ENCODE assay signal across 2 cellular contexts in genomic region chr6:33840064-33840926, GRCh38.
TF ChIP-seq lines count a peak whose summit lies in the region.

No MANE protein-coding gene starts in this region.

TF ChIP-seq in K562, 482 proteins besides CTCF, POLR2A, EP300 and RAD21 (continued from another document and continues in another):
- TF ChIP-seq, protein P1, sequence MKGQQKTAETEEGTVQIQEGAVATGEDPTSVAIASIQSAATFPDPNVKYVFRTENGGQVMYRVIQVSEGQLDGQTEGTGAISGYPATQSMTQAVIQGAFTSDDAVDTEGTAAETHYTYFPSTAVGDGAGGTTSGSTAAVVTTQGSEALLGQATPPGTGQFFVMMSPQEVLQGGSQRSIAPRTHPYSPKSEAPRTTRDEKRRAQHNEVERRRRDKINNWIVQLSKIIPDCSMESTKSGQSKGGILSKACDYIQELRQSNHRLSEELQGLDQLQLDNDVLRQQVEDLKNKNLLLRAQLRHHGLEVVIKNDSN (CRISPR knock-in tag; IDR thresholded peaks at IDR 0.05): peak; percentile 100
- TF ChIP-seq BHLHE40 (IDR thresholded peaks at IDR 0.05; ENCODE audit: low read length): peak; percentile 98
- peak; percentile 75 for TF ChIP-seq MGA (IDR thresholded peaks at IDR 0.05)
- peak; percentile 76 for TF ChIP-seq NCOR1 (IDR thresholded peaks at IDR 0.05)
- TF ChIP-seq SIN3B (IDR thresholded peaks at IDR 0.05; ENCODE audit: low read depth): no peak
- TF ChIP-seq PHF20 (IDR thresholded peaks at IDR 0.05; ENCODE audit: partially characterized antibody): peak; percentile 48
- TF ChIP-seq ESRRB (CRISPR knock-in tag; IDR thresholded peaks at IDR 0.05; ENCODE audit: borderline replicate concordance): no peak
- TF ChIP-seq, protein P2, sequence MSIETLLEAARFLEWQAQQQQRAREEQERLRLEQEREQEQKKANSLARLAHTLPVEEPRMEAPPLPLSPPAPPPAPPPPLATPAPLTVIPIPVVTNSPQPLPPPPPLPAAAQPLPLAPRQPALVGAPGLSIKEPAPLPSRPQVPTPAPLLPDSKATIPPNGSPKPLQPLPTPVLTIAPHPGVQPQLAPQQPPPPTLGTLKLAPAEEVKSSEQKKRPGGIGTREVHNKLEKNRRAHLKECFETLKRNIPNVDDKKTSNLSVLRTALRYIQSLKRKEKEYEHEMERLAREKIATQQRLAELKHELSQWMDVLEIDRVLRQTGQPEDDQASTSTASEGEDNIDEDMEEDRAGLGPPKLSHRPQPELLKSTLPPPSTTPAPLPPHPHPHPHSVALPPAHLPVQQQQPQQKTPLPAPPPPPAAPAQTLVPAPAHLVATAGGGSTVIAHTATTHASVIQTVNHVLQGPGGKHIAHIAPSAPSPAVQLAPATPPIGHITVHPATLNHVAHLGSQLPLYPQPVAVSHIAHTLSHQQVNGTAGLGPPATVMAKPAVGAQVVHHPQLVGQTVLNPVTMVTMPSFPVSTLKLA (conservative IDR thresholded peaks at IDR 0.05): peak; percentile 83 to 85

TF ChIP-seq in HepG2, 621 proteins besides CTCF, POLR2A, EP300 and RAD21 (continued from another document and continues in another):
- TF ChIP-seq, protein P3, sequence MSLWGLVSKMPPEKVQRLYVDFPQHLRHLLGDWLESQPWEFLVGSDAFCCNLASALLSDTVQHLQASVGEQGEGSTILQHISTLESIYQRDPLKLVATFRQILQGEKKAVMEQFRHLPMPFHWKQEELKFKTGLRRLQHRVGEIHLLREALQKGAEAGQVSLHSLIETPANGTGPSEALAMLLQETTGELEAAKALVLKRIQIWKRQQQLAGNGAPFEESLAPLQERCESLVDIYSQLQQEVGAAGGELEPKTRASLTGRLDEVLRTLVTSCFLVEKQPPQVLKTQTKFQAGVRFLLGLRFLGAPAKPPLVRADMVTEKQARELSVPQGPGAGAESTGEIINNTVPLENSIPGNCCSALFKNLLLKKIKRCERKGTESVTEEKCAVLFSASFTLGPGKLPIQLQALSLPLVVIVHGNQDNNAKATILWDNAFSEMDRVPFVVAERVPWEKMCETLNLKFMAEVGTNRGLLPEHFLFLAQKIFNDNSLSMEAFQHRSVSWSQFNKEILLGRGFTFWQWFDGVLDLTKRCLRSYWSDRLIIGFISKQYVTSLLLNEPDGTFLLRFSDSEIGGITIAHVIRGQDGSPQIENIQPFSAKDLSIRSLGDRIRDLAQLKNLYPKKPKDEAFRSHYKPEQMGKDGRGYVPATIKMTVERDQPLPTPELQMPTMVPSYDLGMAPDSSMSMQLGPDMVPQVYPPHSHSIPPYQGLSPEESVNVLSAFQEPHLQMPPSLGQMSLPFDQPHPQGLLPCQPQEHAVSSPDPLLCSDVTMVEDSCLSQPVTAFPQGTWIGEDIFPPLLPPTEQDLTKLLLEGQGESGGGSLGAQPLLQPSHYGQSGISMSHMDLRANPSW (CRISPR knock-in tag; IDR thresholded peaks at IDR 0.05; ENCODE audit: borderline replicate concordance): no peak
- TF ChIP-seq ZNF549 (CRISPR knock-in tag; IDR thresholded peaks at IDR 0.05) (no peak), PRDM15 (CRISPR knock-in tag; IDR thresholded peaks at IDR 0.05) (no peak), ZSCAN21 (CRISPR knock-in tag; IDR thresholded peaks at IDR 0.05; ENCODE audit: borderline replicate concordance) (no peak), CHD2 (IDR thresholded peaks at IDR 0.05; ENCODE audit: low read depth, low read length) (no peak), FOXK1 (CRISPR knock-in tag; IDR thresholded peaks at IDR 0.05; ENCODE audit: borderline replicate concordance, low read depth) (peak; percentile 89; the same call in 1 of the 2 replicates), GTF2F1 (IDR thresholded peaks at IDR 0.05; ENCODE audit: low read length) (no peak), ZNF207 (IDR thresholded peaks at IDR 0.05; ENCODE audit: borderline replicate concordance) (no peak), KMT2B (CRISPR knock-in tag; IDR thresholded peaks at IDR 0.05) (0 out of 2 replicates have a peak, but pooled peaks have one; percentile 37), ZNF629 (CRISPR knock-in tag; conservative IDR thresholded peaks at IDR 0.05) (0 out of 2 replicates have a peak, but pooled peaks have one; percentile 17), ZNF619 (CRISPR knock-in tag; IDR thresholded peaks at IDR 0.05) (peak; percentile 86), ZNF44 (CRISPR knock-in tag; IDR thresholded peaks at IDR 0.05) (no peak), ZNF230 (CRISPR knock-in tag; IDR thresholded peaks at IDR 0.05) (no peak), ZSCAN30 (CRISPR knock-in tag; IDR thresholded peaks at IDR 0.05) (no peak), ZNF761 (CRISPR knock-in tag; conservative IDR thresholded peaks at IDR 0.05) (0 out of 2 replicates have a peak, but pooled peaks have one; percentile 26), ZNF883 (CRISPR knock-in tag; IDR thresholded peaks at IDR 0.05; ENCODE audit: not compliant biosample characterization) (no peak), ARHGAP35 (CRISPR knock-in tag; IDR thresholded peaks at IDR 0.05; ENCODE audit: borderline replicate concordance) (no peak), ZNF720 (CRISPR knock-in tag; IDR thresholded peaks at IDR 0.05) (no peak), ZNF746 (CRISPR knock-in tag; IDR thresholded peaks at IDR 0.05) (peak; percentile 61; the same call in 1 of the 2 replicates), ZMAT3 (CRISPR knock-in tag; conservative IDR thresholded peaks at IDR 0.05) (peak; percentile 80; the same call in 1 of the 2 replicates), TOE1 (CRISPR knock-in tag; IDR thresholded peaks at IDR 0.05) (no peak), ZBTB7B (CRISPR knock-in tag; IDR thresholded peaks at IDR 0.05) (peak; percentile 88), CBFB (CRISPR knock-in tag; IDR thresholded peaks at IDR 0.05) (no peak; the same call in 1 of the 2 replicates), POLR2G (IDR thresholded peaks at IDR 0.05; ENCODE audit: low read depth, low read length) (peak; percentile 66), RFX1 (IDR thresholded peaks at IDR 0.05) (no peak), ZNF574 (CRISPR knock-in tag; IDR thresholded peaks at IDR 0.05) (peak; percentile 42; the same call in 1 of the 2 replicates), KLF6 (CRISPR knock-in tag; IDR thresholded peaks at IDR 0.05) (peak; percentile 72; the same call in 1 of the 2 replicates), REPIN1 (CRISPR knock-in tag; IDR thresholded peaks at IDR 0.05; ENCODE audit: borderline replicate concordance, low read depth) (peak; percentile 56), MTF1 (CRISPR knock-in tag; IDR thresholded peaks at IDR 0.05) (no peak), ZNF703 (CRISPR knock-in tag; IDR thresholded peaks at IDR 0.05; ENCODE audit: borderline replicate concordance) (no peak), ZFYVE20 (CRISPR knock-in tag; IDR thresholded peaks at IDR 0.05; ENCODE audit: borderline replicate concordance, low read depth) (no peak)
- TF ChIP-seq, protein P4, sequence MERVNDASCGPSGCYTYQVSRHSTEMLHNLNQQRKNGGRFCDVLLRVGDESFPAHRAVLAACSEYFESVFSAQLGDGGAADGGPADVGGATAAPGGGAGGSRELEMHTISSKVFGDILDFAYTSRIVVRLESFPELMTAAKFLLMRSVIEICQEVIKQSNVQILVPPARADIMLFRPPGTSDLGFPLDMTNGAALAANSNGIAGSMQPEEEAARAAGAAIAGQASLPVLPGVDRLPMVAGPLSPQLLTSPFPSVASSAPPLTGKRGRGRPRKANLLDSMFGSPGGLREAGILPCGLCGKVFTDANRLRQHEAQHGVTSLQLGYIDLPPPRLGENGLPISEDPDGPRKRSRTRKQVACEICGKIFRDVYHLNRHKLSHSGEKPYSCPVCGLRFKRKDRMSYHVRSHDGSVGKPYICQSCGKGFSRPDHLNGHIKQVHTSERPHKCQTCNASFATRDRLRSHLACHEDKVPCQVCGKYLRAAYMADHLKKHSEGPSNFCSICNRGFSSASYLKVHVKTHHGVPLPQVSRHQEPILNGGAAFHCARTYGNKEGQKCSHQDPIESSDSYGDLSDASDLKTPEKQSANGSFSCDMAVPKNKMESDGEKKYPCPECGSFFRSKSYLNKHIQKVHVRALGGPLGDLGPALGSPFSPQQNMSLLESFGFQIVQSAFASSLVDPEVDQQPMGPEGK (CRISPR knock-in tag; IDR thresholded peaks at IDR 0.05): peak; percentile 71
- TF ChIP-seq, protein P5, sequence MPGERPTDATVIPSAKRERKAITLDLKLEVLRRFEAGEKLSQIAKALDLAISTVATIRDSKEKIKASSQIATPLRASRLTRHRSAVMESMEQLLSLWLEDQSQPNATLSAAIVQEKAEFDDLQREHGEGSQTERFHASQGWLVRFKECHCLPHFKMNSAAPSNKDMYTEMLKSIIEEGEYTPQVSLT (CRISPR knock-in tag; IDR thresholded peaks at IDR 0.05; ENCODE audit: borderline replicate concordance, low read depth): no peak; the same call in none of the 2 replicates
- TF ChIP-seq, protein P6, sequence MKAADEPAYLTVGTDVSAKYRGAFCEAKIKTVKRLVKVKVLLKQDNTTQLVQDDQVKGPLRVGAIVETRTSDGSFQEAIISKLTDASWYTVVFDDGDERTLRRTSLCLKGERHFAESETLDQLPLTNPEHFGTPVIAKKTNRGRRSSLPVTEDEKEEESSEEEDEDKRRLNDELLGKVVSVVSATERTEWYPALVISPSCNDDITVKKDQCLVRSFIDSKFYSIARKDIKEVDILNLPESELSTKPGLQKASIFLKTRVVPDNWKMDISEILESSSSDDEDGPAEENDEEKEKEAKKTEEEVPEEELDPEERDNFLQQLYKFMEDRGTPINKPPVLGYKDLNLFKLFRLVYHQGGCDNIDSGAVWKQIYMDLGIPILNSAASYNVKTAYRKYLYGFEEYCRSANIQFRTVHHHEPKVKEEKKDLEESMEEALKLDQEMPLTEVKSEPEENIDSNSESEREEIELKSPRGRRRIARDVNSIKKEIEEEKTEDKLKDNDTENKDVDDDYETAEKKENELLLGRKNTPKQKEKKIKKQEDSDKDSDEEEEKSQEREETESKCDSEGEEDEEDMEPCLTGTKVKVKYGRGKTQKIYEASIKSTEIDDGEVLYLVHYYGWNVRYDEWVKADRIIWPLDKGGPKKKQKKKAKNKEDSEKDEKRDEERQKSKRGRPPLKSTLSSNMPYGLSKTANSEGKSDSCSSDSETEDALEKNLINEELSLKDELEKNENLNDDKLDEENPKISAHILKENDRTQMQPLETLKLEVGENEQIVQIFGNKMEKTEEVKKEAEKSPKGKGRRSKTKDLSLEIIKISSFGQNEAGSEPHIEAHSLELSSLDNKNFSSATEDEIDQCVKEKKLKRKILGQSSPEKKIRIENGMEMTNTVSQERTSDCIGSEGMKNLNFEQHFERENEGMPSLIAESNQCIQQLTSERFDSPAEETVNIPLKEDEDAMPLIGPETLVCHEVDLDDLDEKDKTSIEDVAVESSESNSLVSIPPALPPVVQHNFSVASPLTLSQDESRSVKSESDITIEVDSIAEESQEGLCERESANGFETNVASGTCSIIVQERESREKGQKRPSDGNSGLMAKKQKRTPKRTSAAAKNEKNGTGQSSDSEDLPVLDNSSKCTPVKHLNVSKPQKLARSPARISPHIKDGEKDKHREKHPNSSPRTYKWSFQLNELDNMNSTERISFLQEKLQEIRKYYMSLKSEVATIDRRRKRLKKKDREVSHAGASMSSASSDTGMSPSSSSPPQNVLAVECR (CRISPR knock-in tag; IDR thresholded peaks at IDR 0.05; ENCODE audit: borderline replicate concordance): peak; percentile 41; the same call in 1 of the 2 replicates
